38 cellular contexts compared by ENCODE assay signal in genomic region chr17:3897731-3898130, GRCh38. TPM values are rescaled to one million over a fixed set of nuclear protein-coding genes. Genes with fewer than 3 reads are reported as not detected.
"Had no signal": no experiment of that assay in that cellular context is flagged by ENCODE, and none has a peak within 500 bp of the region (broad histone marks: within the 10 kb centered on the region; RNA-seq: fewer than 3 reads in every experiment).

No MANE protein-coding gene starts in this region.

- DNase-seq: activated B cell treated with CpG ODN at 0.5 μM for 24 hours; activated CD4-positive, alpha-beta T cell treated with anti-CD3 and anti-CD28 coated beads for 48 hours; activated CD4-positive, alpha-beta T cell treated with anti-CD3 and anti-CD28 coated beads, Interleukin-2, amount 50 U/mL, for 1 hour; activated CD4-positive, alpha-beta T cell treated with anti-CD3 and anti-CD28 coated beads, Interleukin-2, amount 50 U/mL, for 48 hours; activated CD8-positive, alpha-beta memory T cell treated with anti-CD3 and anti-CD28 coated beads for 24 hours; activated CD8-positive, alpha-beta T cell treated with anti-CD3 and anti-CD28 coated beads for 36 hours; activated effector memory CD4-positive, alpha-beta T cell treated with Interleukin-2 at 50 U/mL for 16 hours; activated gamma-delta T cell treated with Interleukin-2 at 50 U/mL for 16 hours; activated naive CD4-positive, alpha-beta T cell treated with anti-CD3 and anti-CD28 coated beads, Interleukin-2, amount 50 U/mL, for 16 hours; activated naive CD4-positive, alpha-beta T cell treated with Interleukin-2 at 50 U/mL for 16 hours; activated naive CD8-positive, alpha-beta T cell treated with anti-CD3 and anti-CD28 coated beads, Interleukin-2, amount 50 U/mL, for 24 hours; activated T-cell treated with anti-CD3 and anti-CD28 coated beads, Interleukin-2, amount 50 U/mL, for 4 hours; adrenal gland; amygdala; aorta; body of pancreas; caudate nucleus; cortex of kidney; effector CD8-positive, alpha-beta T cell; esophagus squamous epithelium; foreskin melanocyte; T-helper 1 cell; T-helper 17 cell; T1000; WERI-Rb-1 had no signal

- H3K27ac ChIP-seq: adrenal gland, epithelial cell of prostate, esophagus squamous epithelium, WERI-Rb-1 had no signal

- H3K36me3 Mint-ChIP-seq: activated naive CD8-positive, alpha-beta T cell had no signal

- H3K27ac Mint-ChIP-seq: activated B cell treated with CpG ODN at 0.5 μM for 24 hours; activated CD8-positive, alpha-beta T cell treated with anti-CD3 and anti-CD28 coated beads for 36 hours; activated naive CD8-positive, alpha-beta T cell; activated naive CD8-positive, alpha-beta T cell treated with anti-CD3 and anti-CD28 coated beads, Interleukin-2, amount 50 U/mL, for 24 hours; T-helper 17 cell; T-helper 2 cell treated with Interferon-gamma antibody and Interleukin-4, amounts not matched to agents 5 μg/mL and 100 μg/mL, for 36 hours had no signal

- H3K9me3 ChIP-seq: adrenal gland, body of pancreas, esophagus squamous epithelium, gastroesophageal sphincter had no signal

- ATAC-seq: activated CD4-positive, CD25-positive, alpha-beta regulatory T cell treated with anti-CD3 and anti-CD28 coated beads, Interleukin-2, amount 50 U/mL, for 24 hours; activated CD8-positive, alpha-beta T cell treated with anti-CD3 and anti-CD28 coated beads for 36 hours; activated naive CD8-positive, alpha-beta T cell treated with anti-CD3 and anti-CD28 coated beads, Interleukin-2, amount 50 U/mL, for 24 hours; activated T-cell treated with anti-CD3 and anti-CD28 coated beads, Interleukin-2, amount 50 U/mL, for 4 hours; activated T-helper 17 cell treated with anti-CD3 and anti-CD28 coated beads, Interleukin-2, amount 50 U/mL, for 72 hours; body of pancreas; gastroesophageal sphincter; T-helper 17 cell had no signal

- H3K36me3 ChIP-seq: adrenal gland, esophagus squamous epithelium, gastroesophageal sphincter, WERI-Rb-1 had no signal

- H3K27me3 ChIP-seq: adrenal gland, body of pancreas, esophagus squamous epithelium, gastroesophageal sphincter had no signal

- H3K9me3 Mint-ChIP-seq: activated B cell treated with CpG ODN at 0.5 μM for 24 hours; activated CD8-positive, alpha-beta T cell treated with anti-CD3 and anti-CD28 coated beads for 36 hours; activated naive CD8-positive, alpha-beta T cell treated with anti-CD3 and anti-CD28 coated beads, Interleukin-2, amount 50 U/mL, for 24 hours; activated T-cell treated with anti-CD3 and anti-CD28 coated beads, Interleukin-2, amount 50 U/mL, for 4 hours; activated T-helper 17 cell treated with anti-CD3 and anti-CD28 coated beads, Interleukin-2, amount 50 U/mL, for 72 hours; T-helper 2 cell treated with Interferon-gamma antibody and Interleukin-4, amounts not matched to agents 5 μg/mL and 100 μg/mL, for 36 hours had no signal

- FAIRE-seq: colon, endometrium, endothelial cell of umbilical vein had no signal

- H3K4me3 Mint-ChIP-seq: activated B cell treated with CpG ODN at 0.5 μM for 24 hours; activated CD8-positive, alpha-beta T cell treated with anti-CD3 and anti-CD28 coated beads for 36 hours; activated naive CD8-positive, alpha-beta T cell; activated naive CD8-positive, alpha-beta T cell treated with anti-CD3 and anti-CD28 coated beads, Interleukin-2, amount 50 U/mL, for 24 hours; activated T-cell treated with anti-CD3 and anti-CD28 coated beads, Interleukin-2, amount 50 U/mL, for 4 hours; activated T-helper 17 cell treated with anti-CD3 and anti-CD28 coated beads, Interleukin-2, amount 50 U/mL, for 72 hours; T-helper 17 cell; T-helper 2 cell treated with Interferon-gamma antibody and Interleukin-4, amounts not matched to agents 5 μg/mL and 100 μg/mL, for 36 hours had no signal

- H3K27me3 Mint-ChIP-seq: activated B cell treated with CpG ODN at 0.5 μM for 24 hours; activated CD8-positive, alpha-beta T cell treated with anti-CD3 and anti-CD28 coated beads for 36 hours; activated naive CD8-positive, alpha-beta T cell; activated naive CD8-positive, alpha-beta T cell treated with anti-CD3 and anti-CD28 coated beads, Interleukin-2, amount 50 U/mL, for 24 hours; activated T-helper 17 cell treated with anti-CD3 and anti-CD28 coated beads, Interleukin-2, amount 50 U/mL, for 72 hours; T-helper 17 cell had no signal

- H3K4me3 ChIP-seq: adrenal gland, body of pancreas, esophagus squamous epithelium, gastroesophageal sphincter had no signal

RNA-seq across cellular contexts. Expression of gene P2RX1, which starts 18.5 kb away (rescaled TPM):
- total RNA-seq: chondrocyte, dermis microvascular lymphatic vessel endothelial cell, endothelial cell of umbilical vein, glomerular endothelial cell had no signal
- polyA plus RNA-seq: endothelial cell of umbilical vein, fibroblast of lung had no signal
